In the genomic region with DNA sequence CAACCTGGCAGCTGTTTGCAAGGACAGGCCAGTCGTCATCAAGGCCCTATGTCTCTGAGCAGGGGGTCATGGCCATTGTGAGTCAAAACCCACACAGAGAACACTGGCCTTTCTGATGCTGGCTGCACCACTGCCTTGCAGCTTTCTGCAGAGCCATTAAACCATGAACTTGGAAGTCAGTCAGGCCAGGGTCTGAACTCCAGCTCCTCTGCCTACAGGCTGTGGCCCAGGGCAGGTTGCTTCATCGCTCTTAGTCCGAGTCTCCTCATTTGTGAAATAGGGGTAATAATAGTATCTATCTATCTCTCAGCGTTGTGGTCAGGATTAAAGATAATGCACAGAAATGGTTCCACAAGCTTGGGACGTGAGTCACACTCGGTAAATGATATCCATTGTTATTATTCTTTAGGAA, we compare ENCODE assay signal across 11 cellular contexts. TPM values are rescaled to one million over a fixed set of nuclear protein-coding genes. Genes with fewer than 3 reads are reported as not detected.
A peak's percentile ranks its signal among the peaks of the same experiment; 100 is the strongest.
DNase-seq lines count a peak whose midpoint lies in the region; ATAC-seq and TF ChIP-seq lines count a peak whose summit lies in the region.
"Had no signal": no experiment of that assay in that cellular context is flagged by ENCODE, and none has a peak within 500 bp of the region (broad histone marks: within the 10 kb centered on the region; RNA-seq: fewer than 3 reads in every experiment).

No MANE protein-coding gene starts in this region.

- no peak for TF ChIP-seq CTCF in AG04450 (IDR thresholded peaks at IDR 0.05; ENCODE audit: low read depth, low read length)

- intact Hi-C loops in Right ventricle myocardium superior (cut with DNase I) = no loop called here

- H3K9ac ChIP-seq in HUES48 (ENCODE audit: low read depth, low read length) = peak overlapping the region; percentile 7; the same call in 1 of the 2 replicates

- no peaks in the 10 kb centered on the region for H3K27me3 ChIP-seq in AG04450 (ENCODE audit: control insufficient read depth, insufficient read depth, low read length)
- no peaks in the 10 kb centered on the region for H3K27me3 ChIP-seq in HUES48 (ENCODE audit: control insufficient read depth, insufficient read depth, low read length)
- H3K27me3 ChIP-seq: gastrocnemius medialis had no signal

- POLR2A ChIA-PET in AG04450 (lab: Yijun Ruan, JAX) = interaction anchor here (1.5 to 1.8 kb wide), 2 partner anchors 34 to 36 kb away, joined by 5 to 8 read pairs; a partner anchor contains a TSS

- DNase-seq in AG04450 (ENCODE audit: low read depth, low spot score) (peak; percentile 51), amniotic epithelial cell (ENCODE audit: low read depth) (peak; percentile 96), iris pigment epithelial cell (ENCODE audit: low read depth) (peak; percentile 93), T-helper 2 cell (no peak), Right ventricle myocardium superior (no peak), GM19240 (ENCODE audit: insufficient read length, low spot score) (no peak)
- DNase-seq in stimulated activated CD4-positive, alpha-beta T cell treated with anti-CD3 and anti-CD28 coated beads, Interleukin-4, amount 100 ng/mL, for 4 hours = no peak
- DNase-seq: activated naive CD8-positive, alpha-beta T cell treated with anti-CD3 and anti-CD28 coated beads, Interleukin-2, amount 10 ng/mL, durations not matched to agents 7 days and 5 days; gastrocnemius medialis; NCI-H82 had no signal

- peak overlapping the region; percentile 63 for H3K27ac ChIP-seq in AG04450 (ENCODE audit: low read depth, low read length)
- H3K27ac ChIP-seq in HUES48 (ENCODE audit: low read depth, low read length) = peak overlapping the region; percentile 53

- no peak for ATAC-seq in Right ventricle myocardium superior (ENCODE audit: poor library complexity)
- ATAC-seq: gastrocnemius medialis had no signal

- no peak overlapping the region for H3K4me3 ChIP-seq in AG04450 (ENCODE audit: low read depth, low read length)
- H3K4me3 ChIP-seq in HUES48 (ENCODE audit: low read depth, low read length) = peak overlapping the region; percentile 15; the same call in 1 of the 2 replicates
- H3K4me3 ChIP-seq: gastrocnemius medialis had no signal

- no peaks in the 10 kb centered on the region for H3K36me3 ChIP-seq in HUES48 (ENCODE audit: control insufficient read depth, insufficient read depth, low read length)
- H3K36me3 ChIP-seq: gastrocnemius medialis had no signal

- no peaks in the 10 kb centered on the region for H3K9me3 ChIP-seq in AG04450 (ENCODE audit: control insufficient read depth, insufficient read depth, low read length)
- H3K9me3 ChIP-seq in HUES48 (ENCODE audit: control insufficient read depth, insufficient read depth, low read length) = no peaks in the 10 kb centered on the region
- H3K9me3 ChIP-seq: gastrocnemius medialis had no signal

- peaks cover 14% of the 10 kb centered on the region for H3K4me1 ChIP-seq in HUES48 (ENCODE audit: control insufficient read depth, insufficient read depth, low read length)

- CTCF ChIA-PET in AG04450 (lab: Charles Lee) = interaction anchor here (1.3 kb wide), 1 partner anchor 10 kb away, joined by 3 read pairs; no protein-coding TSS in a partner anchor

RNA-seq across cellular contexts. Expression of a gene that starts 35.8 kb away (rescaled TPM):
- 4.8 and 5.0 TPM in 2 replicates for polyA plus RNA-seq in AG04450 (2011; rRNA removed)
- 3.5 and 3.6 TPM in 2 replicates for polyA minus RNA-seq in AG04450 (2011; rRNA and poly(A)+ RNA removed)
- 6.4 TPM for total RNA-seq in Right ventricle myocardium superior

Comparison
In these comparisons a context has a peak if more than half of its experiments do, and no peak if none do; other contexts are left out.
1. DNase-seq: peak in AG04450 (single experiment), amniotic epithelial cell (single experiment) and iris pigment epithelial cell (single experiment); none in stimulated activated CD4-positive, alpha-beta T cell treated with anti-CD3 and anti-CD28 coated beads, Interleukin-4, amount 100 ng/mL, for 4 hours (0 of 2), T-helper 2 cell (0 of 5), Right ventricle myocardium superior (single experiment) and GM19240 (single experiment).